Comparison of ENCODE assay signal across 26 cellular contexts in the genomic region with DNA sequence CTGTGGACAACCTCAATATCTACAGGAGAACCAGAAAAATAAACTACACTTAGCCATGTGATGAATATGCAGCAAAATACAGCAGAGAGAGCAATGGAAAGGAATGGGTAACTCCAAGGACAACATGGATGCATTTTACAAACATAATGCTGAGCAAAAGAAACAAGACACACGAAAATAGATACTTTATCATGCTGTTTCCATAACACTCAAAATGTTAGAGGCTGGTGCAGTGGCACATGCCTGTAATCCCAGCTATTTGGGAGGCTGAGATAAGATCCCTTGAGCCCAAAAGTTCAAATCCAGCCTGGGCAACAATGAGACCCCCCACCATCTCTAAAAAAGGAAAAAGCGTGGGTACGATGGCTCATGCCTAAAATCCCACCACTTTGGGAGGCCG. TPM values are rescaled to one million over a fixed set of nuclear protein-coding genes. Genes with fewer than 3 reads are reported as not detected.
DNase-seq lines count a peak whose midpoint lies in the region; ATAC-seq and TF ChIP-seq lines count a peak whose summit lies in the region.
"Had no signal": no experiment of that assay in that cellular context is flagged by ENCODE, and none has a peak within 500 bp of the region (broad histone marks: within the 10 kb centered on the region; RNA-seq: fewer than 3 reads in every experiment).

No MANE protein-coding gene starts in this region.

- POLR2A ChIA-PET in activated CD4-positive, alpha-beta T cell treated with anti-CD3 and anti-CD28 coated beads for 36 hours (lab: Charles Lee): interaction anchor here (1.0 kb wide), 1 partner anchor 23 kb away, joined by 3 read pairs; no protein-coding TSS in a partner anchor

- H3K27ac ChIP-seq in heart right ventricle: peak overlapping the region in 6 of 10 donors; percentile 11 to 69 (median 36)
- H3K27ac ChIP-seq: 22Rv1, C4-2B, coronary artery, neutrophil, sigmoid colon, tibial nerve had no signal

- CTCF ChIA-PET in activated CD4-positive, alpha-beta T cell treated with anti-CD3 and anti-CD28 coated beads for 36 hours (lab: Charles Lee): interaction anchor here (1.0 kb wide), 1 partner anchor 39 kb away, joined by 3 read pairs; no protein-coding TSS in a partner anchor

- peak overlapping the region; percentile 74 for H3K27ac Mint-ChIP-seq in activated CD4-positive, alpha-beta T cell treated with anti-CD3 and anti-CD28 coated beads for 36 hours
- peak overlapping the region; percentile 82 for H3K27ac Mint-ChIP-seq in central memory CD8-positive, alpha-beta T cell (ENCODE audit: low read depth)
- H3K27ac Mint-ChIP-seq: T-helper 2 cell treated with Interferon-gamma antibody and Interleukin-4, amounts not matched to agents 5 μg/mL and 100 μg/mL, for 36 hours had no signal

- H3K4me3 Mint-ChIP-seq in activated CD4-positive, alpha-beta T cell treated with anti-CD3 and anti-CD28 coated beads for 36 hours: no peak overlapping the region
- H3K4me3 Mint-ChIP-seq in central memory CD8-positive, alpha-beta T cell: peak overlapping the region; percentile 41
- H3K4me3 Mint-ChIP-seq: T-helper 2 cell treated with Interferon-gamma antibody and Interleukin-4, amounts not matched to agents 5 μg/mL and 100 μg/mL, for 36 hours had no signal

- ATAC-seq in activated CD4-positive, alpha-beta T cell treated with anti-CD3 and anti-CD28 coated beads for 36 hours: no peak
- ATAC-seq in heart right ventricle (peak in 4 of 8 donors; percentile 48 to 61 (median 52)), left cardiac atrium (no peak)
- ATAC-seq in central memory CD8-positive, alpha-beta T cell (replicated peaks; ENCODE audit: extremely low read depth, poor library complexity, severe bottlenecking): no peak

- H3K36me3 ChIP-seq in heart right ventricle: peaks cover 0 to 91% (median 25%) of the 10 kb centered on the region in 9 donors

- no peaks in the 10 kb centered on the region for H3K9me3 ChIP-seq in heart right ventricle
- H3K9me3 ChIP-seq: neutrophil, sigmoid colon, tibial nerve had no signal

- 76 to 78% methylated on average over 4 of the region's 4 CpGs for WGBS in heart right ventricle, 2 donors

- no peak overlapping the region for H3K4me3 ChIP-seq in heart right ventricle
- H3K4me3 ChIP-seq: coronary artery, sigmoid colon, tibial nerve had no signal

- no peaks in the 10 kb centered on the region for H3K27me3 ChIP-seq in heart right ventricle
- H3K27me3 ChIP-seq: neutrophil, sigmoid colon, tibial nerve had no signal

- H3K4me1 Mint-ChIP-seq in activated CD4-positive, alpha-beta T cell treated with anti-CD3 and anti-CD28 coated beads for 36 hours: peaks cover 21% of the 10 kb centered on the region
- H3K4me1 Mint-ChIP-seq in central memory CD8-positive, alpha-beta T cell: peaks cover 24% of the 10 kb centered on the region

- peaks cover 0 to 37% (median 20%) of the 10 kb centered on the region in 9 donors for H3K4me1 ChIP-seq in heart right ventricle

- H3K9me3 Mint-ChIP-seq in activated CD4-positive, alpha-beta T cell treated with anti-CD3 and anti-CD28 coated beads for 36 hours (ENCODE audit: low read depth): no peaks in the 10 kb centered on the region
- H3K9me3 Mint-ChIP-seq in central memory CD8-positive, alpha-beta T cell: no peaks in the 10 kb centered on the region
- H3K9me3 Mint-ChIP-seq: T-helper 2 cell treated with Interferon-gamma antibody and Interleukin-4, amounts not matched to agents 5 μg/mL and 100 μg/mL, for 36 hours had no signal

- intact Hi-C loops in activated CD4-positive, alpha-beta T cell treated with anti-CD3 and anti-CD28 coated beads for 36 hours (cut with DNase I, micrococcal nuclease): no loop called here
- intact Hi-C loops in heart right ventricle (cut with DNase I) (no loop called here), left cardiac atrium (cut with DNase I) (no loop called here)

- H3K36me3 Mint-ChIP-seq in activated CD4-positive, alpha-beta T cell treated with anti-CD3 and anti-CD28 coated beads for 36 hours (ENCODE audit: low read depth): peaks cover 32% of the 10 kb centered on the region
- H3K36me3 Mint-ChIP-seq in central memory CD8-positive, alpha-beta T cell (ENCODE audit: insufficient read depth): peaks cover 54% of the 10 kb centered on the region

- no peak for DNase-seq in activated CD4-positive, alpha-beta T cell treated with anti-CD3 and anti-CD28 coated beads for 36 hours
- no peak for DNase-seq in activated CD4-positive, alpha-beta T cell treated with anti-CD3 and anti-CD28 coated beads for 1 hour
- DNase-seq in heart right ventricle (no peak), left cardiac atrium (no peak), nucleus accumbens (lab: John Stamatoyannopoulos, UW) (no peak), GF-D8 (lab: John Stamatoyannopoulos, UW) (no peak), cerebellum (ENCODE audit: low spot score) (no peak)
- no peak for DNase-seq in central memory CD8-positive, alpha-beta T cell (ENCODE audit: low spot score in 2 of 2)
- DNase-seq: activated CD4-positive, alpha-beta T cell treated with anti-CD3 and anti-CD28 coated beads for 48 hours; activated naive CD4-positive, alpha-beta T cell; anterior cingulate cortex; effector CD8-positive, alpha-beta T cell; glutamatergic neuron; islet precursor cell; Karpas-422; NCI-H2107; SHP77 treated with DMSO at 0.1 percent for 48 hours; sigmoid colon; stimulated activated CD4-positive, alpha-beta T cell treated with anti-CD3 and anti-CD28 coated beads, Interleukin-12 subunit alpha, Interleukin-12 subunit beta, amount 100 ng/mL, for 4 hours; stimulated activated CD4-positive, alpha-beta T cell treated with anti-CD3 and anti-CD28 coated beads, Interleukin-2, amount 100 ng/mL, for 48 hours had no signal

- TF ChIP-seq CTCF in heart right ventricle (IDR thresholded peaks at IDR 0.05): no peak

- no peaks in the 10 kb centered on the region for H3K27me3 Mint-ChIP-seq in activated CD4-positive, alpha-beta T cell treated with anti-CD3 and anti-CD28 coated beads for 36 hours
- no peaks in the 10 kb centered on the region for H3K27me3 Mint-ChIP-seq in central memory CD8-positive, alpha-beta T cell

RNA-seq across cellular contexts. Expression of gene BCL7B, which starts 8.3 kb away (rescaled TPM):
- 10 to 100 TPM; 43.2 to 86.5 TPM for total RNA-seq in activated CD4-positive, alpha-beta T cell treated with anti-CD3 and anti-CD28 coated beads for 36 hours
- total RNA-seq in heart right ventricle (10 to 100 TPM; 65.1 to 85.8 (median 73.9) TPM), left cardiac atrium (10 to 100 TPM; 60.7 to 73.0 TPM), cerebellum (8.9 TPM)
- 10 to 100 TPM; 64.9 to 65.5 TPM for polyA plus RNA-seq in heart right ventricle

RNA-seq across cellular contexts. Expression of gene BAZ1B, which starts 27.1 kb away (rescaled TPM):
- 10 to 100 TPM; 90.2 to 98.6 TPM for total RNA-seq in activated CD4-positive, alpha-beta T cell treated with anti-CD3 and anti-CD28 coated beads for 36 hours
- 10 to 100 TPM; 34.0 to 49.9 (median 41.5) TPM for total RNA-seq in heart right ventricle
- polyA plus RNA-seq in heart right ventricle: 10 to 100 TPM; 11.7 to 17.2 TPM
- 10 to 100 TPM; 40.6 to 44.4 TPM for total RNA-seq in left cardiac atrium
- 43.6 TPM for total RNA-seq in cerebellum

RNA-seq across cellular contexts. Expression of gene TBL2, which starts 29.2 kb away (rescaled TPM):
- total RNA-seq in activated CD4-positive, alpha-beta T cell treated with anti-CD3 and anti-CD28 coated beads for 36 hours: 10 to 100 TPM; 30.6 to 34.7 TPM
- total RNA-seq in heart right ventricle (10 to 100 TPM in 7 of 10 donors, 1 to 10 TPM in 3; 7.7 to 20.6 (median 10.4) TPM), left cardiac atrium (10 to 100 TPM; 14.3 to 24.8 TPM), cerebellum (22.8 TPM)
- polyA plus RNA-seq in heart right ventricle: 10 to 100 TPM in 1 of 2 donors, 1 to 10 TPM in 1; 6.9 to 22.1 TPM
